Comparison of ENCODE assay signal across 11 cellular contexts in genomic region chr2:1366546-1367134, GRCh38. TPM values are rescaled to one million over a fixed set of nuclear protein-coding genes. Genes with fewer than 3 reads are reported as not detected.
DNase-seq lines count a peak whose midpoint lies in the region; ATAC-seq and TF ChIP-seq lines count a peak whose summit lies in the region.
"Had no signal": no experiment of that assay in that cellular context is flagged by ENCODE, and none has a peak within 500 bp of the region (broad histone marks: within the 10 kb centered on the region; RNA-seq: fewer than 3 reads in every experiment).

No MANE protein-coding gene starts in this region.

- TF ChIP-seq EP300 in SK-N-SH (IDR thresholded peaks at IDR 0.05; ENCODE audit: borderline replicate concordance in 1 of 2, low read depth in 1 of 2, low read length in 1 of 2) = no peak

- no peaks in the 10 kb centered on the region for H3K27me3 ChIP-seq in SK-N-SH (ENCODE audit: insufficient read depth)
- no peaks in the 10 kb centered on the region for H3K27me3 ChIP-seq in heart right ventricle

- DNase-seq in SK-N-SH (peak; percentile 59), NCI-H345 (lab: John Stamatoyannopoulos, UW) (peak; percentile 100), heart right ventricle (peak; percentile 18 to 40), progenitor cell of endocrine pancreas (ENCODE audit: low spot score, unreplicated experiment) (no peak), T-helper 1 cell (no peak)
- DNase-seq in stimulated activated CD8-positive, alpha-beta memory T cell treated with anti-CD3 and anti-CD28 coated beads, Interleukin-4, amount 100 ng/mL, for 48 hours = peak; percentile 31
- DNase-seq: natural killer cell; NK-92 treated with Interleukin-12 subunit alpha and Interleukin-12 subunit beta, amount 100 ng/mL, for 24 hours had no signal

- H3F3A ChIP-seq in SK-N-SH (replicated peaks; ENCODE audit: insufficient read depth) = no peaks in the 10 kb centered on the region

- intact Hi-C loops in heart right ventricle (cut with DNase I) = no loop called here

- H3K4me1 Mint-ChIP-seq in progenitor cell of endocrine pancreas (ENCODE audit: low read depth) = no peaks in the 10 kb centered on the region
- H3K4me1 Mint-ChIP-seq: natural killer cell had no signal

- H3K9me2 ChIP-seq in SK-N-SH = no peaks in the 10 kb centered on the region

- no peaks in the 10 kb centered on the region for H3K79me2 ChIP-seq in SK-N-SH (ENCODE audit: insufficient read depth)

- H3K9me3 Mint-ChIP-seq in progenitor cell of endocrine pancreas (ENCODE audit: low read depth) = peaks cover 6% of the 10 kb centered on the region
- H3K9me3 Mint-ChIP-seq: natural killer cell had no signal

- H3K4me1 ChIP-seq in SK-N-SH (ENCODE audit: control insufficient read depth in 1 of 2, insufficient read depth in 2 of 2, low read depth in 1 of 2, low read length in 1 of 2) (peaks cover 0 to 6% of the 10 kb centered on the region in 2 experiments; a peak in 1 of 4 replicates), heart right ventricle (no peaks in the 10 kb centered on the region)

- H3K27ac Mint-ChIP-seq in progenitor cell of endocrine pancreas = no peak overlapping the region
- H3K27ac Mint-ChIP-seq: natural killer cell had no signal

- WGBS in SK-N-SH (ENCODE audit: low lambda C conversion rate) = 21% methylated on average over 19 of the region's 20 CpGs
- WGBS in heart right ventricle, 2 donors = 75 to 84% methylated on average over 20 of the region's 20 CpGs

- H2AFZ ChIP-seq in SK-N-SH (ENCODE audit: low read depth) = no peak overlapping the region

- H3K36me3 ChIP-seq in SK-N-SH (replicated peaks in 1 of 2; ENCODE audit: control insufficient read depth in 1 of 2, insufficient read depth in 2 of 2, low read length in 1 of 2) (no peaks in the 10 kb centered on the region), heart right ventricle (no peaks in the 10 kb centered on the region)

- H3K9ac ChIP-seq in SK-N-SH = no peak overlapping the region

- no peak for TF ChIP-seq RAD21 in SK-N-SH (IDR thresholded peaks at IDR 0.05; ENCODE audit: low read length)

- POLR2A ChIA-PET in SK-N-SH (lab: Yijun Ruan, JAX) = no interaction called here

- H3K4me3 Mint-ChIP-seq in progenitor cell of endocrine pancreas (ENCODE audit: low read depth) = no peak overlapping the region
- H3K4me3 Mint-ChIP-seq: natural killer cell had no signal

- H3K27ac ChIP-seq in SK-N-SH (ENCODE audit: low read depth in 2 of 2, low read length in 1 of 2) (no peak overlapping the region), heart right ventricle (no peak overlapping the region)

- ATAC-seq in SK-N-SH treated with all-trans-retinoic acid at 6 μM for 48 hours = no peak
- ATAC-seq in heart right ventricle = peak in 2 of 8 donors; percentile 41 to 55
- no peak for ATAC-seq in HG03432 (IDR thresholded peaks at IDR 0.05; ENCODE audit: unreplicated experiment)

- no peak overlapping the region for H3K4me3 ChIP-seq in SK-N-SH (ENCODE audit: low read depth in 2 of 2, low read length in 1 of 2)
- H3K4me3 ChIP-seq in heart right ventricle = no peak overlapping the region

- CTCF ChIA-PET in SK-N-SH (lab: Yijun Ruan, JAX) = no interaction called here

- no peaks in the 10 kb centered on the region for H3K36me3 Mint-ChIP-seq in progenitor cell of endocrine pancreas (ENCODE audit: insufficient read depth)
- H3K36me3 Mint-ChIP-seq: natural killer cell had no signal

- no peak overlapping the region for H3K4me2 ChIP-seq in SK-N-SH

- TF ChIP-seq CTCF in SK-N-SH (IDR thresholded peaks at IDR 0.05) (no peak), heart right ventricle (IDR thresholded peaks at IDR 0.05) (no peak), progenitor cell of endocrine pancreas (IDR thresholded peaks at IDR 0.05; ENCODE audit: unreplicated experiment) (no peak)

- H3K27me3 Mint-ChIP-seq in progenitor cell of endocrine pancreas = no peaks in the 10 kb centered on the region

- H3K9me3 ChIP-seq in SK-N-SH (no peaks in the 10 kb centered on the region), heart right ventricle (no peaks in the 10 kb centered on the region)

- no peaks in the 10 kb centered on the region for H4K20me1 ChIP-seq in SK-N-SH (ENCODE audit: insufficient read depth)

TF ChIP-seq in SK-N-SH, 30 proteins besides CTCF, POLR2A, EP300 and RAD21 (continues in another document):
- no peak for TF ChIP-seq USF2 (IDR thresholded peaks at IDR 0.05; ENCODE audit: borderline replicate concordance, low read depth, low read length)
- TF ChIP-seq GABPA (IDR thresholded peaks at IDR 0.05; ENCODE audit: low read depth) = no peak
- no peak for TF ChIP-seq POLR2AphosphoS5 (IDR thresholded peaks at IDR 0.05; ENCODE audit: low read depth, low read length)
- TF ChIP-seq FOSL2 (IDR thresholded peaks at IDR 0.05; ENCODE audit: borderline replicate concordance, low read depth) = no peak
- TF ChIP-seq IRF3 (IDR thresholded peaks at IDR 0.05; ENCODE audit: low read depth, low read length) = no peak

TF ChIP-seq in SK-N-SH treated with all-trans-retinoic acid at 6 μM for 48 hours, 23 proteins besides CTCF, POLR2A, EP300 and RAD21 (continues in another document):
- TF ChIP-seq ZFP3 (CRISPR knock-in tag; IDR thresholded peaks at IDR 0.05) (no peak), ZNF565 (CRISPR knock-in tag; conservative IDR thresholded peaks at IDR 0.05; ENCODE audit: low read depth) (no peak), ESRRG (CRISPR knock-in tag; IDR thresholded peaks at IDR 0.05) (no peak), ZNF70 (CRISPR knock-in tag; IDR thresholded peaks at IDR 0.05) (no peak), TOX (CRISPR knock-in tag; IDR thresholded peaks at IDR 0.05; ENCODE audit: borderline replicate concordance) (no peak), GLIS3 (CRISPR knock-in tag; IDR thresholded peaks at IDR 0.05) (no peak), CSRNP3 (CRISPR knock-in tag; IDR thresholded peaks at IDR 0.05) (no peak), ZC3H10 (CRISPR knock-in tag; IDR thresholded peaks at IDR 0.05) (no peak), CREB5 (CRISPR knock-in tag; IDR thresholded peaks at IDR 0.05; ENCODE audit: low read depth) (no peak), RARB (CRISPR knock-in tag; IDR thresholded peaks at IDR 0.05) (no peak), SNAI2 (CRISPR knock-in tag; IDR thresholded peaks at IDR 0.05) (no peak), TCF4 (CRISPR knock-in tag; IDR thresholded peaks at IDR 0.05; ENCODE audit: borderline replicate concordance) (no peak)
- TF ChIP-seq, protein P1, sequence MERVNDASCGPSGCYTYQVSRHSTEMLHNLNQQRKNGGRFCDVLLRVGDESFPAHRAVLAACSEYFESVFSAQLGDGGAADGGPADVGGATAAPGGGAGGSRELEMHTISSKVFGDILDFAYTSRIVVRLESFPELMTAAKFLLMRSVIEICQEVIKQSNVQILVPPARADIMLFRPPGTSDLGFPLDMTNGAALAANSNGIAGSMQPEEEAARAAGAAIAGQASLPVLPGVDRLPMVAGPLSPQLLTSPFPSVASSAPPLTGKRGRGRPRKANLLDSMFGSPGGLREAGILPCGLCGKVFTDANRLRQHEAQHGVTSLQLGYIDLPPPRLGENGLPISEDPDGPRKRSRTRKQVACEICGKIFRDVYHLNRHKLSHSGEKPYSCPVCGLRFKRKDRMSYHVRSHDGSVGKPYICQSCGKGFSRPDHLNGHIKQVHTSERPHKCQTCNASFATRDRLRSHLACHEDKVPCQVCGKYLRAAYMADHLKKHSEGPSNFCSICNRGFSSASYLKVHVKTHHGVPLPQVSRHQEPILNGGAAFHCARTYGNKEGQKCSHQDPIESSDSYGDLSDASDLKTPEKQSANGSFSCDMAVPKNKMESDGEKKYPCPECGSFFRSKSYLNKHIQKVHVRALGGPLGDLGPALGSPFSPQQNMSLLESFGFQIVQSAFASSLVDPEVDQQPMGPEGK (CRISPR knock-in tag; IDR thresholded peaks at IDR 0.05; ENCODE audit: borderline replicate concordance) = no peak

RNA-seq across cellular contexts. Expression of gene TPO, which starts 46.6 kb away (rescaled TPM):
- not detected in 2 replicates for polyA plus RNA-seq in SK-N-SH (2012; rRNA removed)
- polyA plus RNA-seq in SK-N-SH (2012; cell fraction: cytosol; rRNA removed) = not detected in 2 replicates
- not detected in 2 replicates for polyA plus RNA-seq in SK-N-SH (2012; cell fraction: nucleus; rRNA removed)
- 10 to 100 TPM in 2 of 10 donors, 1 to 10 TPM in 7, under 1 TPM in 1; 0.85 to 16.1 (median 5.1) TPM for total RNA-seq in heart right ventricle
- 10 to 100 TPM in 1 of 2 donors, 1 to 10 TPM in 1; 8.0 to 22.1 TPM for polyA plus RNA-seq in heart right ventricle
- not detected in 2 replicates for total RNA-seq in progenitor cell of endocrine pancreas
- total RNA-seq: A172, natural killer cell had no signal

Comparison
In these comparisons a context has a peak if more than half of its experiments do, and no peak if none do; other contexts are left out.
1. DNase-seq: peak in SK-N-SH (single experiment), NCI-H345 (single experiment), heart right ventricle (2 of 2) and stimulated activated CD8-positive, alpha-beta memory T cell treated with anti-CD3 and anti-CD28 coated beads, Interleukin-4, amount 100 ng/mL, for 48 hours (single experiment); none in progenitor cell of endocrine pancreas (single experiment) and T-helper 1 cell (0 of 5).